ENCODE assay signal across 22 cellular contexts in the genomic region with DNA sequence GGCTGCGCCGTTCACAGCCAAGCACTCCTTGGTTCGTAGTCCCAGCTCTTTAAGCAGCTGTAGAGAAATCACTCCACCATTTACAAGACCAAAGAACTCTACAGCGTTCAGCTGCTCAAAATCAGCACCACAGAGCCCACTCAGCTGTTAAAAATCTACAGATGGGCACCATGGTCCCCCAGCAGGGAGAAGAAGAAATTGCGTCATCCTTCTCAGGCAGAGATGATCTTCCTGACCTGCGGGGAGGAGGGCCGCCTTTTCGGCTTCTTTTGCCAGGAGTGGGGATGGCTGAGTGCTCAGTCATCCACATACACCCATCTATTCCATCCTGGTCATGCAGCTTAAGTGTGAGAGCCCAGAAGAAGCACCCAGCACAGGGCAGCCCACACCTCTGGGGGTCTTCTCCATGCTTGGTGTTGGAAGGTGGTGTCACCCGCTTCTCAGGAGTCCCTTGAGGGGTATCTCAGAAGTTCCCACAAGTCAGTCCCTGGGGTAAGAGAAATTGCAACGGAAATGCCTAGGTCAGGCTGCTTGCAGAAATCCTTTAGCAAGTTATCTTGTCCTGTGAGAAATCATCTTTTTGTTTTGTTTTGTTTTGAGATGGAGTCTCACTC.
"Had no signal": no experiment of that assay in that cellular context is flagged by ENCODE, and none has a peak within 500 bp of the region (broad histone marks: within the 10 kb centered on the region; RNA-seq: fewer than 3 reads in every experiment).

No MANE protein-coding gene starts in this region.

- H3K36me3 ChIP-seq: breast epithelium, colonic mucosa, esophagus muscularis mucosa, sigmoid colon, tibial artery had no signal

- H3K9me3 ChIP-seq: colonic mucosa, esophagus muscularis mucosa, sigmoid colon, tibial artery had no signal

- H3K27me3 ChIP-seq: colonic mucosa had no signal

- DNase-seq: activated CD4-positive, alpha-beta T cell treated with anti-CD3 and anti-CD28 coated beads for 4 hours; activated CD4-positive, alpha-beta T cell treated with anti-CD3 and anti-CD28 coated beads, Interleukin-2, amount 50 U/mL, for 48 hours; activated CD4-positive, CD25-positive, alpha-beta regulatory T cell; activated CD8-positive, alpha-beta memory T cell treated with anti-CD3 and anti-CD28 coated beads, Interleukin-2, amount 50 U/mL, for 48 hours; activated naive CD4-positive, alpha-beta T cell treated with Interleukin-2 at 50 U/mL for 16 hours; activated naive CD8-positive, alpha-beta T cell treated with anti-CD3 and anti-CD28 coated beads, Interleukin-2, amount 10 ng/mL, durations not matched to agents 7 days and 5 days; activated T-cell treated with anti-CD3 and anti-CD28 coated beads, Interleukin-2, amount 50 U/mL, for 4 hours; amniotic stem cell; colonic mucosa; dorsolateral prefrontal cortex; effector memory CD8-positive, alpha-beta T cell; glutamatergic neuron; hippocampal formation; left ventricle myocardium superior; mammary epithelial cell; sigmoid colon; stimulated activated CD4-positive, alpha-beta T cell treated with anti-CD3 and anti-CD28 coated beads, Interleukin-4, amount 100 ng/mL, for 1 hour; stimulated activated naive CD8-positive, alpha-beta T cell treated with anti-CD3 and anti-CD28 coated beads, Interleukin-15, Interleukin-2, amounts not matched to agents 100 U/mL and 50 U/mL, for 24 hours; T1000; tibial artery had no signal

- H3K4me3 ChIP-seq: breast epithelium, colonic mucosa, dorsolateral prefrontal cortex, esophagus muscularis mucosa, sigmoid colon, tibial artery had no signal

- H3K4me1 ChIP-seq: breast epithelium, colonic mucosa, esophagus muscularis mucosa, sigmoid colon, tibial artery had no signal

- ATAC-seq: activated T-cell treated with anti-CD3 and anti-CD28 coated beads, Interleukin-2, amount 50 U/mL, for 4 hours; effector memory CD8-positive, alpha-beta T cell; left ventricle myocardium superior; stimulated activated naive CD8-positive, alpha-beta T cell treated with anti-CD3 and anti-CD28 coated beads, Interleukin-15, Interleukin-2, amounts not matched to agents 100 U/mL and 50 U/mL, for 24 hours had no signal

- H3K27ac ChIP-seq: breast epithelium, colonic mucosa, dorsolateral prefrontal cortex, esophagus muscularis mucosa, sigmoid colon, tibial artery had no signal
